In the genomic region with DNA sequence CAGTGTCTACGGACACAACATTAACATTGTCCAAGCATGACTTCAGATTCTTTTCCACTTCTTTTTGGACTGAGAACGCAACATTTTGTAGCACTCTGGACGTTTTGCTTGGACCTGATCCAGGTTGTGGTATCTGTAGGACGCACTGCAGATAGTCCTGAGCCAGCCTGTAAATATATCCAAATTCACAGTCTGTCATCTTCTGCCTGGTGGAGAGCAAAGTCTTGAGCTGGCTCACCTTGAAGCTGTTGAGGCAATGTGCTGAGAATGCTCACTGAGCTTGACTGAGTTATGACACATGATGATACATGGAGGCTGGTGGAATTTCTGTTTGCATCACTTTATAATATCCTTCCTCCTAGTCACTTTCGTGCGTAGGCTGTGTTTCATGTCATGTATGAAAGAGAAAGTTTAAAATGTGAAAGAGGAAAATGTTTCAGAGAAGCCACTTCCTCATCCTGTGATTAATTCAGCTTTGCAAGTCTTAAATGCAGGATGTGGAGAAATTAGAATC, we compare ENCODE assay signal across 9 cellular contexts. TPM values are rescaled to one million over a fixed set of nuclear protein-coding genes. Genes with fewer than 3 reads are reported as not detected.
A peak's percentile ranks its signal among the peaks of the same experiment; 100 is the strongest.
DNase-seq lines count a peak whose midpoint lies in the region; ATAC-seq, FAIRE-seq and TF ChIP-seq lines count a peak whose summit lies in the region.
"Had no signal": no experiment of that assay in that cellular context is flagged by ENCODE, and none has a peak within 500 bp of the region (broad histone marks: within the 10 kb centered on the region; RNA-seq: fewer than 3 reads in every experiment).

Gene BCL2A1, minus strand, starts transcription at position 276 of the 514 bp plus-strand sequence. Its CDS starts 77 bp downstream, at position 199.

- TF ChIP-seq POLR2A in GM12891 (IDR thresholded peaks at IDR 0.05; ENCODE audit: low read depth, low read length) (peak; percentile 100), suprapubic skin (IDR thresholded peaks at IDR 0.05) (no peak)

- H3K4me2 ChIP-seq in PC-3 (ENCODE audit: low read length) (peak within 1 kb of the TSS; percentile 75), keratinocyte (ENCODE audit: control insufficient read depth, extremely low read depth, insufficient read depth, low read depth, low read length) (no peak within 1 kb of the TSS)

- no peaks in the 10 kb centered on the region for H3K9me2 ChIP-seq in PC-3 (replicated peaks; ENCODE audit: low read length)

- H3K79me2 ChIP-seq in PC-3 (ENCODE audit: low read length) (peaks cover 14% of the 10 kb centered on the region), keratinocyte (ENCODE audit: control insufficient read depth, insufficient read depth, low read length) (no peaks in the 10 kb centered on the region)

- H2AFZ ChIP-seq in PC-3 (ENCODE audit: low read length), result peak within 1 kb of the TSS; percentile 53
- no peak within 1 kb of the TSS for H2AFZ ChIP-seq in keratinocyte (ENCODE audit: control insufficient read depth, low read length)

- FAIRE-seq in GM12891 (lab: Jason Lieb, UNC) (peak; percentile 97), keratinocyte (lab: Jason Lieb, UNC) (no peak)

- dilution Hi-C loops in keratinocyte (cut with MboI; ENCODE audit: extremely low pct_ligation_motif_present, low sequenced_read_pairs), result no loop called here

- H3K4me1 ChIP-seq in PC-3 (ENCODE audit: insufficient read depth, low read length), result peaks cover 28% of the 10 kb centered on the region
- H3K4me1 ChIP-seq in keratinocyte (ENCODE audit: control insufficient read depth, extremely low read depth, insufficient read depth, low read length), result no peaks in the 10 kb centered on the region
- H3K4me1 ChIP-seq in suprapubic skin, result no peaks in the 10 kb centered on the region

- ATAC-seq in HG02759 (IDR thresholded peaks at IDR 0.05; ENCODE audit: unreplicated experiment) (peak; percentile 62), PC-3 (peak; percentile 62)

- WGBS in suprapubic skin, result 40% methylated on average over 6 of the region's 6 CpGs

- H3K9me3 ChIP-seq in PC-3 (ENCODE audit: low read length), result no peaks in the 10 kb centered on the region
- no peaks in the 10 kb centered on the region for H3K9me3 ChIP-seq in keratinocyte (ENCODE audit: control insufficient read depth, low read depth, low read length)
- no peaks in the 10 kb centered on the region for H3K9me3 ChIP-seq in suprapubic skin

- DNase-seq in GM12891 (ENCODE audit: insufficient read length, low spot score) (no peak), PC-3 (peak; percentile 88), keratinocyte (ENCODE audit: low read depth, low spot score) (peak; percentile 52), suprapubic skin (ENCODE audit: low spot score in 2 of 2) (no peak), H7 (no peak)
- peak; percentile 37 for DNase-seq in activated T-helper 9 cell treated with anti-CD3 and anti-CD28 coated beads, Interleukin-2, amount 50 U/mL, for 16 hours (ENCODE audit: low read depth)
- DNase-seq in stimulated activated CD8-positive, alpha-beta memory T cell treated with anti-CD3 and anti-CD28 coated beads, Interleukin-7, amount 100 ng/mL, for 4 hours (ENCODE audit: low read depth in 2 of 2), result peak; percentile 46 to 63

- POLR2A ChIA-PET in PC-3 (lab: Charles Lee; ENCODE audit: unreplicated experiment), result interaction anchor here (0.7 kb wide), 2 partner anchors 44 to 118 kb away, joined by 3 read pairs; no protein-coding TSS in a partner anchor

- peak within 1 kb of the TSS; percentile 81 for H3K9ac ChIP-seq in PC-3 (ENCODE audit: low read length)
- no peak within 1 kb of the TSS for H3K9ac ChIP-seq in keratinocyte (ENCODE audit: control insufficient read depth, extremely low read depth, insufficient read depth, low read length)

- H3K27me3 ChIP-seq in PC-3 (ENCODE audit: low read length) (no peaks in the 10 kb centered on the region), keratinocyte (ENCODE audit: control insufficient read depth, extremely low read depth, insufficient read depth, low read length) (no peaks in the 10 kb centered on the region), suprapubic skin (no peaks in the 10 kb centered on the region), H7 (ENCODE audit: control insufficient read depth, insufficient read depth, low read length) (no peaks in the 10 kb centered on the region)
- H3K27me3 ChIP-seq: cardiac muscle cell had no signal

- CTCF ChIA-PET in PC-3 (lab: Charles Lee), result interaction anchor here (1.0 kb wide), 1 partner anchor 22 kb away, joined by 4 read pairs; no protein-coding TSS in a partner anchor

- TF ChIP-seq EP300 in suprapubic skin (IDR thresholded peaks at IDR 0.05), result no peak

- H3K4me3 ChIP-seq in PC-3 (ENCODE audit: low read length) (peak within 1 kb of the TSS; percentile 74), keratinocyte (ENCODE audit: control insufficient read depth in 2 of 3, extremely low read depth in 1 of 3, insufficient read depth in 2 of 3, low read depth in 1 of 3, low read length in 3 of 3) (no peak within 1 kb of the TSS), suprapubic skin (no peak within 1 kb of the TSS), H7 (ENCODE audit: insufficient read depth, low read depth, low read length) (no peak within 1 kb of the TSS)
- H3K4me3 ChIP-seq: cardiac muscle cell had no signal

- no peaks in the 10 kb centered on the region for H3F3A ChIP-seq in PC-3 (ENCODE audit: low read length, unreplicated experiment)

- H3K27ac ChIP-seq in PC-3 (ENCODE audit: low read length) (peak within 1 kb of the TSS; percentile 92), keratinocyte (ENCODE audit: control insufficient read depth, insufficient read depth, low read length) (no peak within 1 kb of the TSS), suprapubic skin (no peak within 1 kb of the TSS)
- H3K27ac ChIP-seq: cardiac muscle cell had no signal

- H4K20me1 ChIP-seq in PC-3 (ENCODE audit: low read length) (no peaks in the 10 kb centered on the region), keratinocyte (ENCODE audit: control insufficient read depth, extremely low read depth, insufficient read depth, low read length) (no peaks in the 10 kb centered on the region)

- BruUV-seq in PC-3 (replicated peaks; lab: Mats Ljungman, UMichigan), result no TSS peak

- TF ChIP-seq CTCF in PC-3 (conservative IDR thresholded peaks at IDR 0.05; ENCODE audit: low read depth, low read length), result no peak
- TF ChIP-seq CTCF in keratinocyte (optimal IDR thresholded peaks at IDR 0.05 in 1 of 3, IDR thresholded peaks at IDR 0.05 in 1 of 3, conservative IDR thresholded peaks at IDR 0.05 in 1 of 3; ENCODE audit: extremely low read depth in 1 of 3, insufficient read depth in 2 of 3, low read length in 3 of 3), result no peak
- TF ChIP-seq CTCF in suprapubic skin (IDR thresholded peaks at IDR 0.05), result no peak

- intact Hi-C loops in PC-3 (cut with micrococcal nuclease), result no loop called here

- H3K36me3 ChIP-seq in PC-3 (ENCODE audit: low read depth, low read length), result no peaks in the 10 kb centered on the region
- H3K36me3 ChIP-seq in keratinocyte (ENCODE audit: control insufficient read depth in 2 of 2, extremely low read depth in 1 of 2, insufficient read depth in 2 of 2, low read length in 2 of 2), result no peaks in the 10 kb centered on the region
- H3K36me3 ChIP-seq in suprapubic skin, result no peaks in the 10 kb centered on the region
- no peaks in the 10 kb centered on the region for H3K36me3 ChIP-seq in H7 (replicated peaks; ENCODE audit: control insufficient read depth, insufficient read depth, low read length)
- H3K36me3 ChIP-seq: cardiac muscle cell had no signal

- no peaks in the 10 kb centered on the region for H3K9me1 ChIP-seq in keratinocyte (ENCODE audit: control insufficient read depth, extremely low read depth, insufficient read depth, low read length)

TF ChIP-seq in GM12891, 5 proteins besides CTCF, POLR2A, EP300 and RAD21:
- TF ChIP-seq POU2F2 (IDR thresholded peaks at IDR 0.05; ENCODE audit: low read depth, low read length) (peak; percentile 93), PAX5 (IDR thresholded peaks at IDR 0.05; ENCODE audit: insufficient read depth, low read length, severe bottlenecking) (peak; percentile 51), TAF1 (IDR thresholded peaks at IDR 0.05; ENCODE audit: low read depth, low read length) (peak; percentile 99), SPI1 (IDR thresholded peaks at IDR 0.05; ENCODE audit: low read depth, low read length) (peak; percentile 95), POLR2AphosphoS5 (IDR thresholded peaks at IDR 0.05; ENCODE audit: low read depth, low read length) (peak; percentile 99)

RNA-seq across cellular contexts. Expression of gene BCL2A1, which starts in this region (rescaled TPM):
- polyA plus RNA-seq in GM12891 (2012; ENCODE audit: low read depth, missing spikeins), result 258 TPM
- total RNA-seq in PC-3 (2014; rRNA removed) (16.9 and 21.1 TPM in 2 replicates), suprapubic skin (1 to 10 TPM in 2 of 4 donors, under 1 TPM in 2; 0.64 to 2.6 (median 0.92) TPM)
- polyA plus RNA-seq in keratinocyte, result 0.10 to 0.23 TPM in 2 of 3 replicates, not detected in the other
- polyA plus RNA-seq in keratinocyte (2011; ENCODE audit: low read depth), result not detected
- polyA plus RNA-seq in keratinocyte (2011; cell fraction: cytosol; rRNA removed), result 0.23 TPM in 1 of 2 replicates, not detected in the other
- polyA plus RNA-seq in keratinocyte (2011; cell fraction: nucleus; rRNA removed), result 0.35 and 0.55 TPM in 2 replicates
- not detected in 2 replicates for polyA plus RNA-seq in keratinocyte (2012; ENCODE audit: low replicate concordance)
- not detected in 3 replicates for polyA minus RNA-seq in keratinocyte
- polyA minus RNA-seq in keratinocyte (2011; cell fraction: cytosol; rRNA and poly(A)+ RNA removed), result not detected
- polyA minus RNA-seq in keratinocyte (2011; cell fraction: nucleus; rRNA and poly(A)+ RNA removed), result not detected in 2 replicates
- not detected in 2 replicates for total RNA-seq in H7 (2014; rRNA removed; shearing (Covaris generic))
- total RNA-seq: cardiac muscle cell had no signal

Comparison
In these comparisons a context has a peak if more than half of its experiments do, and no peak if none do; other contexts are left out.
1. Peak in DNase-seq in keratinocyte; RNA of the gene not detected or under 1 TPM.
2. DNase-seq: peak in PC-3 (single experiment), activated T-helper 9 cell treated with anti-CD3 and anti-CD28 coated beads, Interleukin-2, amount 50 U/mL, for 16 hours (single experiment) and stimulated activated CD8-positive, alpha-beta memory T cell treated with anti-CD3 and anti-CD28 coated beads, Interleukin-7, amount 100 ng/mL, for 4 hours (2 of 2); none in GM12891 (single experiment), suprapubic skin (0 of 2) and H7 (single experiment).